ENCODE assay signal across 22 cellular contexts in the genomic region with DNA sequence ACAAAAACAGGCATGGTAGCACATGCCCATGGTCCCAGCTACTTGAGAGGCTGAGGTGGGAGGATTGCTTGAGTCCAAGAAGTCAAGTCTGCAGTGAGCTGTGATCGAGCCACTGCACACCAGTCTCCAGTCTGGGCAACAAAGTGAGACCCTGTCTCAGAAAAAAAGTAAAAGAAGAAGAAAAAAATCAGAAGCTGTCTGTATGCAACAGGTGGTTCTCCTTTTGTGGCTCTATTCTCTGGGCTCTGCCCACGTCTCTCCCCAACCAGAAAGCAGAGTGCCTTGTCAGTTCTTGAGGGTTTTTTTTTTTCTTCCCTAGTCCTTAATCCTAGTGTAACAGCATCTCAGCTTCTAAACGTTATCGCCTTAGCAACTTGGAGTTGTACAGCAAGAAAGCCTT.
A peak's percentile ranks its signal among the peaks of the same experiment; 100 is the strongest.
DNase-seq lines count a peak whose midpoint lies in the region; TF ChIP-seq lines count a peak whose summit lies in the region.
"Had no signal": no experiment of that assay in that cellular context is flagged by ENCODE, and none has a peak within 500 bp of the region (broad histone marks: within the 10 kb centered on the region; RNA-seq: fewer than 3 reads in every experiment).

No MANE protein-coding gene starts in this region.

- intact Hi-C loops in transverse colon (cut with DNase I; ENCODE audit: low total_unique reads) = no loop called here

- in situ Hi-C loops in transverse colon (cut with MboI; ENCODE audit: low pct_ligation_motif_present in 1 of 4, low pct_unique_long_range_greater_than_20kb in 1 of 4, low sequenced_read_pairs in 3 of 4) = no loop called here

- H3K27ac ChIP-seq in endodermal cell (ENCODE audit: low read depth, low read length) = no peak overlapping the region
- no peak overlapping the region for H3K27ac ChIP-seq in transverse colon
- H3K27ac ChIP-seq: 22Rv1, C4-2B had no signal

- H3K4me3 ChIP-seq in endodermal cell (ENCODE audit: low read length) (no peak overlapping the region), transverse colon (no peak overlapping the region)
- H3K4me3 ChIP-seq: GM23338, MG63 had no signal

- no peak for DNase-seq in T-helper 1 cell
- DNase-seq in activated naive CD4-positive, alpha-beta T cell treated with Interleukin-2 at 50 U/mL for 16 hours = no peak
- peak; percentile 38 for DNase-seq in MV-4-11 (lab: John Stamatoyannopoulos, UW)
- peak; percentile 2 for DNase-seq in endodermal cell
- no peak for DNase-seq in OCI-M2 (lab: John Stamatoyannopoulos, UW; ENCODE audit: unreplicated experiment)
- no peak for DNase-seq in transverse colon
- DNase-seq: AML-193, Calu3, HCEC 1CT, IMR-90, Kasumi-1, MG63, NCI-H1092 treated with DMSO at 0.1 percent for 48 hours, NCI-H146, NCI-H2029 treated with DMSO at 0.1 percent for 48 hours, NCI-H2171, NCI-H526 had no signal

- H3K36me3 Mint-ChIP-seq in T-helper 1 cell treated with Interleukin-12 subunit alpha and Interleukin-12 subunit beta and Interleukin-4 antibody, amounts not matched to agents 30 μg/mL and 1 μg/mL, for 36 hours (ENCODE audit: low read depth) = peaks cover 58% of the 10 kb centered on the region
- peaks cover 26% of the 10 kb centered on the region for H3K36me3 Mint-ChIP-seq in activated naive CD4-positive, alpha-beta T cell treated with anti-CD3 and anti-CD28 coated beads, Interleukin-2, amount 50 U/mL, for 24 hours
- peaks cover 62% of the 10 kb centered on the region for H3K36me3 Mint-ChIP-seq in endodermal cell (ENCODE audit: low read depth)

- TF ChIP-seq EP300 in transverse colon (IDR thresholded peaks at IDR 0.05; ENCODE audit: low read depth) = no peak

- H3K9me3 ChIP-seq in endodermal cell (ENCODE audit: control insufficient read depth, low read length) (no peaks in the 10 kb centered on the region), transverse colon (no peaks in the 10 kb centered on the region)
- H3K9me3 ChIP-seq: MG63 had no signal

- H3K4me3 Mint-ChIP-seq in T-helper 1 cell treated with Interleukin-12 subunit alpha and Interleukin-12 subunit beta and Interleukin-4 antibody, amounts not matched to agents 30 μg/mL and 1 μg/mL, for 36 hours = no peak overlapping the region
- no peak overlapping the region for H3K4me3 Mint-ChIP-seq in activated naive CD4-positive, alpha-beta T cell treated with anti-CD3 and anti-CD28 coated beads, Interleukin-2, amount 50 U/mL, for 24 hours
- H3K4me3 Mint-ChIP-seq in endodermal cell = no peak overlapping the region
- H3K4me3 Mint-ChIP-seq: GM23338 had no signal

- no peak overlapping the region for H3K9ac ChIP-seq in endodermal cell (ENCODE audit: extremely low read depth, low read length, poor library complexity, severe bottlenecking)

- no peaks in the 10 kb centered on the region for H3K9me3 Mint-ChIP-seq in T-helper 1 cell treated with Interleukin-12 subunit alpha and Interleukin-12 subunit beta and Interleukin-4 antibody, amounts not matched to agents 30 μg/mL and 1 μg/mL, for 36 hours
- H3K9me3 Mint-ChIP-seq in activated naive CD4-positive, alpha-beta T cell treated with anti-CD3 and anti-CD28 coated beads, Interleukin-2, amount 50 U/mL, for 24 hours = no peaks in the 10 kb centered on the region
- H3K9me3 Mint-ChIP-seq in endodermal cell = no peaks in the 10 kb centered on the region
- H3K9me3 Mint-ChIP-seq: GM23338 had no signal

- TF ChIP-seq POLR2A in transverse colon (IDR thresholded peaks at IDR 0.05) = no peak

- WGBS in endodermal cell (ENCODE audit: insufficient coverage in 1 of 2, insufficient read length in 1 of 2), 2 experiments = 92 to 95% methylated on average over 4 of the region's 4 CpGs
- WGBS in transverse colon (ENCODE audit: low coverage in 1 of 2), 2 donors = 60 to 73% methylated on average over 3 to 4 of the region's 4 CpGs

- no peaks in the 10 kb centered on the region for H3K27me3 Mint-ChIP-seq in T-helper 1 cell treated with Interleukin-12 subunit alpha and Interleukin-12 subunit beta and Interleukin-4 antibody, amounts not matched to agents 30 μg/mL and 1 μg/mL, for 36 hours (ENCODE audit: low read depth)
- no peaks in the 10 kb centered on the region for H3K27me3 Mint-ChIP-seq in activated naive CD4-positive, alpha-beta T cell treated with anti-CD3 and anti-CD28 coated beads, Interleukin-2, amount 50 U/mL, for 24 hours
- H3K27me3 Mint-ChIP-seq in endodermal cell (ENCODE audit: insufficient read depth) = peaks cover 61% of the 10 kb centered on the region

- peaks cover 39% of the 10 kb centered on the region for H3K4me1 Mint-ChIP-seq in T-helper 1 cell treated with Interleukin-12 subunit alpha and Interleukin-12 subunit beta and Interleukin-4 antibody, amounts not matched to agents 30 μg/mL and 1 μg/mL, for 36 hours (ENCODE audit: low read depth)
- H3K4me1 Mint-ChIP-seq in activated naive CD4-positive, alpha-beta T cell treated with anti-CD3 and anti-CD28 coated beads, Interleukin-2, amount 50 U/mL, for 24 hours = peaks cover 8% of the 10 kb centered on the region
- no peaks in the 10 kb centered on the region for H3K4me1 Mint-ChIP-seq in endodermal cell

- H3K4me1 ChIP-seq in endodermal cell (ENCODE audit: control insufficient read depth, insufficient read depth, low read length) (no peaks in the 10 kb centered on the region), transverse colon (no peaks in the 10 kb centered on the region)

- peaks cover 60% of the 10 kb centered on the region for H3K27me3 ChIP-seq in endodermal cell (ENCODE audit: control insufficient read depth, insufficient read depth, low read length, poor library complexity, severe bottlenecking)
- no peaks in the 10 kb centered on the region for H3K27me3 ChIP-seq in transverse colon

- H3K36me3 ChIP-seq in endodermal cell (ENCODE audit: control insufficient read depth, insufficient read depth, low read length) (peaks cover 84% of the 10 kb centered on the region), transverse colon (no peaks in the 10 kb centered on the region)
- H3K36me3 ChIP-seq: MG63 had no signal

- TF ChIP-seq CTCF in endodermal cell (conservative IDR thresholded peaks at IDR 0.05) = no peak
- TF ChIP-seq CTCF in transverse colon (IDR thresholded peaks at IDR 0.05) = no peak

- H3K27ac Mint-ChIP-seq in T-helper 1 cell treated with Interleukin-12 subunit alpha and Interleukin-12 subunit beta and Interleukin-4 antibody, amounts not matched to agents 30 μg/mL and 1 μg/mL, for 36 hours = peak overlapping the region; percentile 8
- peak overlapping the region; percentile 75 for H3K27ac Mint-ChIP-seq in activated naive CD4-positive, alpha-beta T cell treated with anti-CD3 and anti-CD28 coated beads, Interleukin-2, amount 50 U/mL, for 24 hours
- H3K27ac Mint-ChIP-seq in endodermal cell = no peak overlapping the region
- H3K27ac Mint-ChIP-seq: GM23338 had no signal

Comparison
In these comparisons a context has a peak if more than half of its experiments do, and no peak if none do; other contexts are left out.
1. DNase-seq: peak in MV-4-11 (single experiment) and endodermal cell (single experiment); none in T-helper 1 cell (0 of 5), activated naive CD4-positive, alpha-beta T cell treated with Interleukin-2 at 50 U/mL for 16 hours (single experiment), OCI-M2 (single experiment) and transverse colon (single experiment).